In genomic region chr4:184536070-184536880, GRCh38 we compare ENCODE assay signal across 1 cellular context.
TF ChIP-seq lines count a peak whose summit lies in the region.

No MANE protein-coding gene starts in this region.

TF ChIP-seq in GM23338, 12 proteins besides CTCF, POLR2A, EP300 and RAD21 (continued from another document):
- TF ChIP-seq REST (IDR thresholded peaks at IDR 0.05; ENCODE audit: unreplicated experiment) (no peak), ZNF331 (CRISPR knock-in tag; IDR thresholded peaks at IDR 0.05; ENCODE audit: low read depth) (no peak), CREB1 (CRISPR knock-in tag; IDR thresholded peaks at IDR 0.05; ENCODE audit: low read depth) (no peak), NANOG (IDR thresholded peaks at IDR 0.05; ENCODE audit: borderline replicate concordance) (no peak), ETS1 (IDR thresholded peaks at IDR 0.05) (no peak)
